Comparison of ENCODE assay signal across 8 cellular contexts in the genomic region with DNA sequence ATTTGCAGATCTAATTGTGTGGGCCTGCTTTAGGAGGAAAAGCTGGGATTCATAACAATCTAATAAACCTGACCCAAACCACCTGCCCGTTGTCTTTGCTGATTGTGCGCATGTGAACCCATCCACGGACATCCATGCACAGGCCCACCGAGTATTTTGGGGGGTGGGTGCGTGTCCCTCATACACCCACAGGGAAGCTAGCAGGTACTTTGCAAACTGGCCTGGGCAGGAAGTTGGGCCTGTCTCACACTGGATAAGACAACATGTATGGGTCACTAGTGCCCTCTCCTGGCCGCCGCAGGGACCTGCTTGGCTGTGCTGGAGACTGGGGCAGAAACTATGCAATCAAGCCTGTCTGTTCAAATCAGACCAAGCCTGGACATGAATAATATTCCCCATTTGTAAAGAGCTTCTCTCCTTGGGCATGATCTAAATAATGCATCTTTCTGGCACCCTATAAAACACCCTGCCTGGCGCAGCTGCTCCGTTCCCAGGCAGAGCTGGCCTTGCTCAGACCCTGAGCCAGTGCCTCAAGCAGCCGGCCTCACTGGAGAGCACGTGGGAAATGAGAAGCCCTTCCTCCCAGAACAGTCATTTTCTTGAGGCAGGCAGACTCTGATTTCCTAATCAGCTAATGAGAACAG. TPM values are rescaled to one million over a fixed set of nuclear protein-coding genes. Genes with fewer than 3 reads are reported as not detected.
A peak's percentile ranks its signal among the peaks of the same experiment; 100 is the strongest.
DNase-seq lines count a peak whose midpoint lies in the region; ATAC-seq and TF ChIP-seq lines count a peak whose summit lies in the region.

No MANE protein-coding gene starts in this region.

- peaks cover 2% of the 10 kb centered on the region for H3K27me3 Mint-ChIP-seq in endothelial cell (ENCODE audit: unreplicated experiment)

- TF ChIP-seq CTCF in endothelial cell (IDR thresholded peaks at IDR 0.05; ENCODE audit: unreplicated experiment): peak; percentile 71

- H3K9me3 Mint-ChIP-seq in endothelial cell (ENCODE audit: unreplicated experiment): no peaks in the 10 kb centered on the region

- peak overlapping the region; percentile 30 for H3K27ac Mint-ChIP-seq in endothelial cell (ENCODE audit: unreplicated experiment)

- ATAC-seq in GM19397 (IDR thresholded peaks at IDR 0.05; ENCODE audit: unreplicated experiment): peak; percentile 93
- peak; percentile 99 for ATAC-seq in HG03460 (IDR thresholded peaks at IDR 0.05; ENCODE audit: unreplicated experiment)

- H3K36me3 Mint-ChIP-seq in endothelial cell (ENCODE audit: low read depth, unreplicated experiment): no peaks in the 10 kb centered on the region

- peaks cover 3% of the 10 kb centered on the region for H3K4me1 Mint-ChIP-seq in endothelial cell (ENCODE audit: unreplicated experiment)

- no peak overlapping the region for H3K4me3 Mint-ChIP-seq in endothelial cell (ENCODE audit: unreplicated experiment)

- peak; percentile 65 for DNase-seq in COLO668 (lab: John Stamatoyannopoulos, UW; ENCODE audit: unreplicated experiment)
- DNase-seq in NCI-H774 (lab: John Stamatoyannopoulos, UW): peak; percentile 60
- peak; percentile 48 to 55 for DNase-seq in activated CD8-positive, alpha-beta memory T cell treated with anti-CD3 and anti-CD28 coated beads for 4 hours (ENCODE audit: low read depth in 2 of 2)
- DNase-seq in endothelial cell (ENCODE audit: low spot score): peak; percentile 89
- peak; percentile 59 for DNase-seq in middle frontal gyrus (ENCODE audit: extremely low spot score, low spot score)
- peak; percentile 53 to 65 for DNase-seq in stimulated activated CD8-positive, alpha-beta memory T cell treated with anti-CD3 and anti-CD28 coated beads, Interleukin-2, amount 100 ng/mL, for 1 hour (ENCODE audit: low read depth in 2 of 2)

RNA-seq across cellular contexts. Expression of gene ECHDC3, which starts 15.8 kb away (rescaled TPM):
- total RNA-seq in endothelial cell (ENCODE audit: unreplicated experiment): 6.1 TPM

Comparison
In these comparisons a context has a peak if more than half of its experiments do, and no peak if none do; other contexts are left out.
1. Peak in every context shown above with its lines: DNase-seq and ATAC-seq.